ENCODE assay signal across 24 cellular contexts in the genomic region with DNA sequence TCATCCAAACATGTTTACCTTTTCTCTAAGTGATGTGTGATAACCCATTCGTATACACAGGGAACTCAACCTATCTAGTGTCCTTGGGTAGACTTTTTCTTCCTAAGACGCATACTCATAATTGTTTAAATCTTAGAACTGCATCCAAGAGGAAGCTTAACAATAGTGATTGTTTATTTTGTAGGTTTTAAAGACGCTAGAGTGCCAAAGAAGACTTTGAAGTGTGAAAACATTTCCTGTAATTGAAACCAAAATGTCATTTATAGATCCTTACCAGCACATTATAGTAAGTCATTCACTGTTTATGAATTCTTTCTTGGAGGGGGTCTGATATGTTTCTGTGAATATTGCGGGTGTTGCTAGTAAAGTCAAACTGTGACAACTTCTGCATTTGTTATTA. TPM values are rescaled to one million over a fixed set of nuclear protein-coding genes. Genes with fewer than 3 reads are reported as not detected.
"Had no signal": no experiment of that assay in that cellular context is flagged by ENCODE, and none has a peak within 500 bp of the region (broad histone marks: within the 10 kb centered on the region; RNA-seq: fewer than 3 reads in every experiment).

No MANE protein-coding gene starts in this region.

- H3K4me1 Mint-ChIP-seq: activated CD4-positive, alpha-beta T cell treated with anti-CD3 and anti-CD28 coated beads, Interleukin-2, amount 10 ng/mL, durations not matched to agents 7 days and 5 days; T-helper 17 cell; WTC11 had no signal

- H3K27ac ChIP-seq: SJSA1 had no signal

- DNase-seq: activated CD4-positive, alpha-beta memory T cell treated with anti-CD3 and anti-CD28 coated beads for 36 hours; activated CD4-positive, alpha-beta T cell treated with anti-CD3 and anti-CD28 coated beads for 1 hour; activated CD4-positive, alpha-beta T cell treated with anti-CD3 and anti-CD28 coated beads, Interleukin-2, amount 10 ng/mL, durations not matched to agents 7 days and 5 days; activated CD8-positive, alpha-beta memory T cell treated with anti-CD3 and anti-CD28 coated beads for 24 hours; activated effector memory CD4-positive, alpha-beta T cell treated with anti-CD3 and anti-CD28 coated beads, Interleukin-2, amount 50 U/mL, for 16 hours; activated naive CD4-positive, alpha-beta T cell treated with Interleukin-2 at 50 U/mL for 16 hours; activated T-cell treated with anti-CD3 and anti-CD28 coated beads, Interleukin-2, amount 50 U/mL, for 4 hours; amygdala; MG63; MV-4-11; NCI-H1092 treated with DMSO at 0.1 percent for 48 hours; NCI-H1417 treated with DMSO at 0.1 percent for 48 hours; NCI-H1694; NCI-H2029; NCI-H2107; NCI-H510A treated with DMSO at 0.1 percent for 48 hours; NCI-H69; SHP77; T-helper 17 cell; T-helper 9 cell had no signal

- H3K27me3 Mint-ChIP-seq: activated CD4-positive, alpha-beta memory T cell treated with anti-CD3 and anti-CD28 coated beads for 36 hours; activated naive CD8-positive, alpha-beta T cell; T-helper 17 cell had no signal

- H3K36me3 ChIP-seq: MG63, SJSA1 had no signal

- ATAC-seq: activated T-cell treated with anti-CD3 and anti-CD28 coated beads, Interleukin-2, amount 50 U/mL, for 4 hours; T-helper 17 cell; WTC11 had no signal

- H3K36me3 Mint-ChIP-seq: activated CD4-positive, alpha-beta memory T cell treated with anti-CD3 and anti-CD28 coated beads for 36 hours; activated naive CD8-positive, alpha-beta T cell; brain had no signal

- H3K27ac Mint-ChIP-seq: activated CD4-positive, alpha-beta memory T cell treated with anti-CD3 and anti-CD28 coated beads for 36 hours; activated CD4-positive, alpha-beta T cell treated with anti-CD3 and anti-CD28 coated beads, Interleukin-2, amount 10 ng/mL, durations not matched to agents 7 days and 5 days; activated naive CD8-positive, alpha-beta T cell; brain; T-helper 17 cell; WTC11 had no signal

- H3K27me3 ChIP-seq: MG63, SJSA1 had no signal

- H3K4me3 ChIP-seq: MG63, SJSA1 had no signal

- H3K9me3 Mint-ChIP-seq: activated CD4-positive, alpha-beta T cell treated with anti-CD3 and anti-CD28 coated beads, Interleukin-2, amount 10 ng/mL, durations not matched to agents 7 days and 5 days had no signal

- H3K4me3 Mint-ChIP-seq: activated CD4-positive, alpha-beta memory T cell treated with anti-CD3 and anti-CD28 coated beads for 36 hours; activated CD4-positive, alpha-beta T cell treated with anti-CD3 and anti-CD28 coated beads, Interleukin-2, amount 10 ng/mL, durations not matched to agents 7 days and 5 days; activated naive CD8-positive, alpha-beta T cell; activated T-cell treated with anti-CD3 and anti-CD28 coated beads, Interleukin-2, amount 50 U/mL, for 4 hours; brain; T-helper 17 cell; WTC11 had no signal

- H3K9me3 ChIP-seq: SJSA1 had no signal

- H3K4me1 ChIP-seq: SJSA1 had no signal

RNA-seq across cellular contexts. Expression of gene PLA2G4A, which starts 25.4 kb away (rescaled TPM):
- total RNA-seq: activated CD4-positive, alpha-beta T cell treated with anti-CD3 and anti-CD28 coated beads, Interleukin-2, amount 10 ng/mL, durations not matched to agents 7 days and 5 days had no signal
